1 cellular context compared by ENCODE assay signal in genomic region chr1:58763214-58763613, GRCh38.
A peak's percentile ranks its signal among the peaks of the same experiment; 100 is the strongest.
TF ChIP-seq lines count a peak whose summit lies in the region.

No MANE protein-coding gene starts in this region.

TF ChIP-seq in HepG2, 621 proteins besides CTCF, POLR2A, EP300 and RAD21 (continued from another document and continues in another):
- no peak for TF ChIP-seq STAT6 (CRISPR knock-in tag; IDR thresholded peaks at IDR 0.05; ENCODE audit: borderline replicate concordance)
- TF ChIP-seq TEF (CRISPR knock-in tag; IDR thresholded peaks at IDR 0.05) = no peak
- no peak for TF ChIP-seq ZNF704 (CRISPR knock-in tag; IDR thresholded peaks at IDR 0.05; ENCODE audit: borderline replicate concordance)
- no peak for TF ChIP-seq AGO2 (optimal IDR thresholded peaks at IDR 0.05; ENCODE audit: low read depth, low read length)
- no peak for TF ChIP-seq SNAPC2 (CRISPR knock-in tag; IDR thresholded peaks at IDR 0.05)
- TF ChIP-seq POLR2G (IDR thresholded peaks at IDR 0.05; ENCODE audit: low read depth, low read length) = no peak
- peak; percentile 35; the same call in 1 of the 2 replicates for TF ChIP-seq THRA (CRISPR knock-in tag; IDR thresholded peaks at IDR 0.05; ENCODE audit: borderline replicate concordance)
- no peak for TF ChIP-seq TCF12 (IDR thresholded peaks at IDR 0.05)
- TF ChIP-seq TCF12 (CRISPR knock-in tag; IDR thresholded peaks at IDR 0.05) = no peak
- no peak for TF ChIP-seq ARNT2 (CRISPR knock-in tag; IDR thresholded peaks at IDR 0.05; ENCODE audit: low read depth)
- no peak for TF ChIP-seq SNAPC4 (CRISPR knock-in tag; IDR thresholded peaks at IDR 0.05)
- no peak for TF ChIP-seq POGK (CRISPR knock-in tag; conservative IDR thresholded peaks at IDR 0.05)
- TF ChIP-seq ZNF552 (CRISPR knock-in tag; IDR thresholded peaks at IDR 0.05; ENCODE audit: borderline replicate concordance) = no peak
- no peak for TF ChIP-seq SPEN (CRISPR knock-in tag; IDR thresholded peaks at IDR 0.05; ENCODE audit: low read depth)
- peak; percentile 31; the same call in 1 of the 2 replicates for TF ChIP-seq TFE3 (CRISPR knock-in tag; IDR thresholded peaks at IDR 0.05)
- TF ChIP-seq HMG20A (CRISPR knock-in tag; IDR thresholded peaks at IDR 0.05; ENCODE audit: borderline replicate concordance) = peak; percentile 42; the same call in 1 of the 2 replicates
- peak; percentile 38; the same call in 1 of the 2 replicates for TF ChIP-seq ZNF501 (CRISPR knock-in tag; IDR thresholded peaks at IDR 0.05)
- no peak for TF ChIP-seq MTA1 (CRISPR knock-in tag; IDR thresholded peaks at IDR 0.05; ENCODE audit: borderline replicate concordance)
- no peak for TF ChIP-seq ZFP36L1 (CRISPR knock-in tag; IDR thresholded peaks at IDR 0.05)
- no peak for TF ChIP-seq TRIM22 (IDR thresholded peaks at IDR 0.05)
- peak; percentile 29; the same call in 1 of the 2 replicates for TF ChIP-seq NFIC (IDR thresholded peaks at IDR 0.05; ENCODE audit: low read length)
- TF ChIP-seq ZSCAN29 (CRISPR knock-in tag; conservative IDR thresholded peaks at IDR 0.05) = no peak
- TF ChIP-seq MAZ (IDR thresholded peaks at IDR 0.05; ENCODE audit: borderline replicate concordance, low read depth, low read length) = no peak
- TF ChIP-seq MAZ (CRISPR knock-in tag; IDR thresholded peaks at IDR 0.05; ENCODE audit: low read depth) = no peak
- TF ChIP-seq ZNF260 (CRISPR knock-in tag; IDR thresholded peaks at IDR 0.05; ENCODE audit: borderline replicate concordance, low read depth) = no peak
- no peak for TF ChIP-seq ZNF274 (CRISPR knock-in tag; IDR thresholded peaks at IDR 0.05)
- no peak for TF ChIP-seq ZSCAN20 (CRISPR knock-in tag; IDR thresholded peaks at IDR 0.05; ENCODE audit: borderline replicate concordance)
- TF ChIP-seq ZSCAN31 (CRISPR knock-in tag; IDR thresholded peaks at IDR 0.05; ENCODE audit: low read depth) = no peak
- no peak for TF ChIP-seq DDIT3 (CRISPR knock-in tag; IDR thresholded peaks at IDR 0.05)
- peak; percentile 96 for TF ChIP-seq ETV5 (CRISPR knock-in tag; IDR thresholded peaks at IDR 0.05; ENCODE audit: borderline replicate concordance)
- no peak for TF ChIP-seq TCF7L2 (IDR thresholded peaks at IDR 0.05; ENCODE audit: low read depth, low read length)
- TF ChIP-seq TMF1 (CRISPR knock-in tag; IDR thresholded peaks at IDR 0.05; ENCODE audit: low read depth) = no peak
- TF ChIP-seq MBD4 (IDR thresholded peaks at IDR 0.05; ENCODE audit: borderline replicate concordance, low read length) = no peak
- TF ChIP-seq RBFOX2 (IDR thresholded peaks at IDR 0.05; ENCODE audit: low read depth, low read length) = no peak
- no peak for TF ChIP-seq MTF2 (CRISPR knock-in tag; IDR thresholded peaks at IDR 0.05; ENCODE audit: borderline replicate concordance)
- TF ChIP-seq ZNF816 (CRISPR knock-in tag; IDR thresholded peaks at IDR 0.05; ENCODE audit: borderline replicate concordance) = no peak
- no peak for TF ChIP-seq FOXJ3 (CRISPR knock-in tag; IDR thresholded peaks at IDR 0.05; ENCODE audit: borderline replicate concordance)
- TF ChIP-seq ZNF761 (CRISPR knock-in tag; conservative IDR thresholded peaks at IDR 0.05) = no peak
- no peak for TF ChIP-seq ZNF20 (CRISPR knock-in tag; IDR thresholded peaks at IDR 0.05)
- TF ChIP-seq CREB1 (IDR thresholded peaks at IDR 0.05) = no peak
- no peak for TF ChIP-seq CREB1 (CRISPR knock-in tag; IDR thresholded peaks at IDR 0.05)
